In genomic region chr22:48474881-48475280, GRCh38 we compare ENCODE assay signal across 25 cellular contexts.
DNase-seq lines count a peak whose midpoint lies in the region; ATAC-seq and TF ChIP-seq lines count a peak whose summit lies in the region.
"Had no signal": no experiment of that assay in that cellular context is flagged by ENCODE, and none has a peak within 500 bp of the region (broad histone marks: within the 10 kb centered on the region; RNA-seq: fewer than 3 reads in every experiment).

No MANE protein-coding gene starts in this region.

- H3K4me3 Mint-ChIP-seq in chondrocyte (ENCODE audit: unreplicated experiment) = no peak overlapping the region
- H3K4me3 Mint-ChIP-seq in osteocyte (ENCODE audit: unreplicated experiment) = no peak overlapping the region
- no peak overlapping the region for H3K4me3 Mint-ChIP-seq in GM23338
- H3K4me3 Mint-ChIP-seq: B cell; CD8-positive, alpha-beta memory T cell had no signal

- no peak overlapping the region for H3K4me2 ChIP-seq in GM23338
- H3K4me2 ChIP-seq in osteoblast (ENCODE audit: insufficient read depth, low read length) = no peak overlapping the region
- H3K4me2 ChIP-seq: PC-9 had no signal

- H3K4me3 ChIP-seq in SJCRH30 (no peak overlapping the region), GM23338 (no peak overlapping the region), osteoblast (ENCODE audit: insufficient read depth, low read length) (no peak overlapping the region)
- H3K4me3 ChIP-seq: K562, PC-9 had no signal

- H3K36me3 ChIP-seq in SJCRH30 (no peaks in the 10 kb centered on the region), GM23338 (ENCODE audit: insufficient read depth) (no peaks in the 10 kb centered on the region), osteoblast (ENCODE audit: insufficient read depth, low read length) (no peaks in the 10 kb centered on the region)

- peaks cover 2% of the 10 kb centered on the region for H3K9me3 Mint-ChIP-seq in chondrocyte (ENCODE audit: low read depth)
- no peaks in the 10 kb centered on the region for H3K9me3 Mint-ChIP-seq in osteocyte (ENCODE audit: unreplicated experiment)
- no peaks in the 10 kb centered on the region; the same call in 2 of the 3 replicates for H3K9me3 Mint-ChIP-seq in GM23338

- no peak overlapping the region for H3K27ac Mint-ChIP-seq in chondrocyte (ENCODE audit: unreplicated experiment)
- no peak overlapping the region for H3K27ac Mint-ChIP-seq in osteocyte (ENCODE audit: unreplicated experiment)
- no peak overlapping the region for H3K27ac Mint-ChIP-seq in GM23338
- H3K27ac Mint-ChIP-seq: B cell; CD8-positive, alpha-beta memory T cell had no signal

- H2AFZ ChIP-seq in GM23338 (no peak overlapping the region), osteoblast (ENCODE audit: low read length) (no peak overlapping the region)
- H2AFZ ChIP-seq: PC-9 had no signal

- no peaks in the 10 kb centered on the region for H3K9me2 ChIP-seq in GM23338 (ENCODE audit: insufficient read depth)

- H3K79me2 ChIP-seq in GM23338 (replicated peaks; ENCODE audit: insufficient read depth) (no peaks in the 10 kb centered on the region), osteoblast (ENCODE audit: insufficient read depth, low read length) (no peaks in the 10 kb centered on the region)

- H3K4me1 Mint-ChIP-seq in chondrocyte (ENCODE audit: low read depth) (no peaks in the 10 kb centered on the region), osteocyte (ENCODE audit: unreplicated experiment) (peaks cover 14% of the 10 kb centered on the region), GM23338 (peaks cover 12% of the 10 kb centered on the region)
- H3K4me1 Mint-ChIP-seq: B cell; CD8-positive, alpha-beta memory T cell had no signal

- TF ChIP-seq CTCF in chondrocyte (IDR thresholded peaks at IDR 0.05) (no peak), osteocyte (IDR thresholded peaks at IDR 0.05) (no peak), GM23338 (conservative IDR thresholded peaks at IDR 0.05; ENCODE audit: low read depth in 2 of 2) (no peak), osteoblast (IDR thresholded peaks at IDR 0.05; ENCODE audit: extremely low read depth, low read depth, low read length) (no peak)

- H3K27me3 Mint-ChIP-seq in chondrocyte (ENCODE audit: low read depth) (peaks cover 5% of the 10 kb centered on the region), osteocyte (ENCODE audit: unreplicated experiment) (peaks cover 3% of the 10 kb centered on the region), GM23338 (ENCODE audit: insufficient read depth, low read depth, poor library complexity) (peaks cover 2% of the 10 kb centered on the region)

- H3K9me3 ChIP-seq in SJCRH30 (replicated peaks) = no peaks in the 10 kb centered on the region
- H3K9me3 ChIP-seq in osteoblast (ENCODE audit: low read depth, low read length) = no peaks in the 10 kb centered on the region

- DNase-seq in chondrocyte (ENCODE audit: low spot score) (peak; percentile 47), islet precursor cell (peak; percentile 38), osteocyte (ENCODE audit: extremely low spot score, unreplicated experiment) (peak; percentile 72), SJCRH30 (no peak), GM23338 (ENCODE audit: low spot score) (no peak), osteoblast (ENCODE audit: insufficient read length, low spot score, missing footprints) (no peak), ureter (ENCODE audit: low spot score) (no peak)
- DNase-seq: CD8-positive, alpha-beta memory T cell; DMS 273 treated with DMSO at 0.1 percent for 48 hours; DMS79; EL; GDM1; Kasumi-1; NCI-H1105; NCI-H1436 treated with DMSO at 0.1 percent for 48 hours; NCI-H1930; NCI-H2107; NCI-H526; NCI-H82; NK-92 treated with Interleukin-12 subunit alpha and Interleukin-12 subunit beta, amount 100 ng/mL, for 24 hours; PC-9 had no signal

- no peaks in the 10 kb centered on the region for H3F3A ChIP-seq in GM23338 (replicated peaks; ENCODE audit: low read depth)

- no peaks in the 10 kb centered on the region for H4K20me1 ChIP-seq in GM23338 (replicated peaks; ENCODE audit: insufficient read depth)
- H4K20me1 ChIP-seq in osteoblast (ENCODE audit: insufficient read depth, low read length) = no peaks in the 10 kb centered on the region

- H3K27me3 ChIP-seq in SJCRH30 (peaks cover 28% of the 10 kb centered on the region), GM23338 (ENCODE audit: insufficient read depth) (no peaks in the 10 kb centered on the region), osteoblast (ENCODE audit: insufficient read depth, low read length) (no peaks in the 10 kb centered on the region)

- ATAC-seq in GM23338 = no peak
- ATAC-seq: K562, Right ventricle myocardium inferior had no signal

- H3K4me1 ChIP-seq in SJCRH30 (no peaks in the 10 kb centered on the region), GM23338 (ENCODE audit: insufficient read depth) (no peaks in the 10 kb centered on the region), osteoblast (ENCODE audit: insufficient read depth, low read length) (no peaks in the 10 kb centered on the region)

- H3K36me3 Mint-ChIP-seq in chondrocyte (ENCODE audit: low read depth) (no peaks in the 10 kb centered on the region), osteocyte (ENCODE audit: unreplicated experiment) (no peaks in the 10 kb centered on the region), GM23338 (ENCODE audit: low read depth) (no peaks in the 10 kb centered on the region)
- H3K36me3 Mint-ChIP-seq: CD8-positive, alpha-beta memory T cell had no signal

- H3K27ac ChIP-seq in SJCRH30 = no peak overlapping the region
- no peak overlapping the region for H3K27ac ChIP-seq in GM23338 (ENCODE audit: low read depth)
- no peak overlapping the region for H3K27ac ChIP-seq in osteoblast (ENCODE audit: low read depth, low read length)
- H3K27ac ChIP-seq: C4-2B, PC-9 had no signal

TF ChIP-seq in GM23338, 12 proteins besides CTCF, POLR2A, EP300 and RAD21 (continues in another document):
- TF ChIP-seq, protein P1, sequence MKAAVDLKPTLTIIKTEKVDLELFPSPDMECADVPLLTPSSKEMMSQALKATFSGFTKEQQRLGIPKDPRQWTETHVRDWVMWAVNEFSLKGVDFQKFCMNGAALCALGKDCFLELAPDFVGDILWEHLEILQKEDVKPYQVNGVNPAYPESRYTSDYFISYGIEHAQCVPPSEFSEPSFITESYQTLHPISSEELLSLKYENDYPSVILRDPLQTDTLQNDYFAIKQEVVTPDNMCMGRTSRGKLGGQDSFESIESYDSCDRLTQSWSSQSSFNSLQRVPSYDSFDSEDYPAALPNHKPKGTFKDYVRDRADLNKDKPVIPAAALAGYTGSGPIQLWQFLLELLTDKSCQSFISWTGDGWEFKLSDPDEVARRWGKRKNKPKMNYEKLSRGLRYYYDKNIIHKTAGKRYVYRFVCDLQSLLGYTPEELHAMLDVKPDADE (IDR thresholded peaks at IDR 0.05) = no peak
- TF ChIP-seq STAT1 (IDR thresholded peaks at IDR 0.05; ENCODE audit: unreplicated experiment) (no peak), ZNF114 (CRISPR knock-in tag; IDR thresholded peaks at IDR 0.05) (no peak), EZH2 (IDR thresholded peaks at IDR 0.05; ENCODE audit: low read depth, unreplicated experiment) (no peak), ZNF331 (CRISPR knock-in tag; IDR thresholded peaks at IDR 0.05; ENCODE audit: low read depth) (no peak)

Comparison
In these comparisons a context has a peak if more than half of its experiments do, and no peak if none do; other contexts are left out.
1. DNase-seq: peak in chondrocyte (single experiment), islet precursor cell (single experiment) and osteocyte (single experiment); none in SJCRH30 (0 of 2), GM23338 (single experiment), osteoblast (single experiment) and ureter (single experiment).